In genomic region chr6:150334790-150335783, GRCh38 we compare ENCODE assay signal across 1 cellular context.
TF ChIP-seq lines count a peak whose summit lies in the region.

No MANE protein-coding gene starts in this region.

TF ChIP-seq in K562, 482 proteins besides CTCF, POLR2A, EP300 and RAD21 (continued from another document and continues in another):
- TF ChIP-seq ATF2 (CRISPR knock-in tag; IDR thresholded peaks at IDR 0.05) (no peak), ZNF695 (CRISPR knock-in tag; IDR thresholded peaks at IDR 0.05) (no peak), SMARCA5 (IDR thresholded peaks at IDR 0.05) (no peak), POLR2AphosphoS2 (IDR thresholded peaks at IDR 0.05; ENCODE audit: low read length) (no peak), GABPB2 (CRISPR knock-in tag; conservative IDR thresholded peaks at IDR 0.05) (no peak), SMC3 (conservative IDR thresholded peaks at IDR 0.05; ENCODE audit: insufficient read depth, low read depth, low read length) (peak; percentile 95), IRF2 (CRISPR knock-in tag; IDR thresholded peaks at IDR 0.05) (no peak), ZNF589 (CRISPR knock-in tag; IDR thresholded peaks at IDR 0.05; ENCODE audit: low read depth) (no peak), HMBOX1 (IDR thresholded peaks at IDR 0.05) (no peak), MCM3 (IDR thresholded peaks at IDR 0.05) (no peak), CC2D1A (IDR thresholded peaks at IDR 0.05) (no peak; the same call in 1 of the 2 replicates), UBTF (IDR thresholded peaks at IDR 0.05; ENCODE audit: borderline replicate concordance in 1 of 2, low read depth in 2 of 2, low read length in 2 of 2) (no peak), STAT6 (CRISPR knock-in tag; IDR thresholded peaks at IDR 0.05) (no peak), BCOR (IDR thresholded peaks at IDR 0.05) (no peak), ADNP (tag; IDR thresholded peaks at IDR 0.05) (no peak), SRSF3 (IDR thresholded peaks at IDR 0.05; ENCODE audit: insufficient read depth, low read length) (no peak), MCM2 (IDR thresholded peaks at IDR 0.05; ENCODE audit: low read depth) (no peak), ZNF143 (CRISPR knock-in tag; IDR thresholded peaks at IDR 0.05) (no peak), PPARD (CRISPR knock-in tag; IDR thresholded peaks at IDR 0.05) (no peak), RBM14 (IDR thresholded peaks at IDR 0.05; ENCODE audit: borderline replicate concordance, insufficient read depth, low read depth, low read length) (no peak), ZNF165 (CRISPR knock-in tag; IDR thresholded peaks at IDR 0.05; ENCODE audit: borderline replicate concordance) (no peak), ZFP1 (CRISPR knock-in tag; IDR thresholded peaks at IDR 0.05) (no peak), CREB3L1 (IDR thresholded peaks at IDR 0.05; ENCODE audit: borderline replicate concordance, low read depth) (no peak), ZNF561 (CRISPR knock-in tag; conservative IDR thresholded peaks at IDR 0.05) (no peak), CTBP1 (IDR thresholded peaks at IDR 0.05; ENCODE audit: borderline replicate concordance) (0 out of 2 replicates have a peak, but pooled peaks have one; percentile 12), ZMIZ1 (IDR thresholded peaks at IDR 0.05; ENCODE audit: low read depth in 2 of 2, low read length in 2 of 2) (no peak), TCF7L2 (IDR thresholded peaks at IDR 0.05; ENCODE audit: low read depth, low read length) (no peak), EP400 (IDR thresholded peaks at IDR 0.05) (no peak), MAX (CRISPR knock-in tag; IDR thresholded peaks at IDR 0.05) (no peak), ZBTB7A (IDR thresholded peaks at IDR 0.05; ENCODE audit: borderline replicate concordance, control insufficient read depth, low read depth, low read length) (no peak), SREBF1 (IDR thresholded peaks at IDR 0.05; ENCODE audit: borderline replicate concordance, low read depth, low read length) (no peak), CBX2 (IDR thresholded peaks at IDR 0.05; ENCODE audit: insufficient read depth, low read length, poor library complexity, severe bottlenecking) (no peak), CBX3 (IDR thresholded peaks at IDR 0.05; ENCODE audit: borderline replicate concordance in 1 of 2, low read length in 2 of 2) (peak in 1 of 2 experiments; percentile 61; a peak in 1 of 3 replicates), SMARCC2 (IDR thresholded peaks at IDR 0.05; ENCODE audit: low read depth) (no peak), BRF2 (IDR thresholded peaks at IDR 0.05; ENCODE audit: borderline replicate concordance, insufficient read depth, insufficient read length) (no peak), ZNF398 (CRISPR knock-in tag; IDR thresholded peaks at IDR 0.05) (no peak), RBFOX2 (IDR thresholded peaks at IDR 0.05; ENCODE audit: low read depth, low read length) (no peak), CGGBP1 (CRISPR knock-in tag; IDR thresholded peaks at IDR 0.05) (no peak), POLR2G (IDR thresholded peaks at IDR 0.05; ENCODE audit: low read depth, low read length) (no peak), NUFIP1 (IDR thresholded peaks at IDR 0.05; ENCODE audit: partially characterized antibody) (no peak), HINFP (tag; conservative IDR thresholded peaks at IDR 0.05; ENCODE audit: low read depth) (no peak), ATF7 (IDR thresholded peaks at IDR 0.05) (0 out of 2 replicates have a peak, but pooled peaks have one; percentile 23), RBM17 (IDR thresholded peaks at IDR 0.05; ENCODE audit: borderline replicate concordance, low read depth, low read length) (no peak), MLLT1 (IDR thresholded peaks at IDR 0.05) (peak; percentile 49 to 66; a peak in 1 of 4 replicates), C11orf30 (IDR thresholded peaks at IDR 0.05; ENCODE audit: low read depth) (no peak), CREBBP (IDR thresholded peaks at IDR 0.05; ENCODE audit: low read depth, low read length) (no peak)
